In the genomic region with DNA sequence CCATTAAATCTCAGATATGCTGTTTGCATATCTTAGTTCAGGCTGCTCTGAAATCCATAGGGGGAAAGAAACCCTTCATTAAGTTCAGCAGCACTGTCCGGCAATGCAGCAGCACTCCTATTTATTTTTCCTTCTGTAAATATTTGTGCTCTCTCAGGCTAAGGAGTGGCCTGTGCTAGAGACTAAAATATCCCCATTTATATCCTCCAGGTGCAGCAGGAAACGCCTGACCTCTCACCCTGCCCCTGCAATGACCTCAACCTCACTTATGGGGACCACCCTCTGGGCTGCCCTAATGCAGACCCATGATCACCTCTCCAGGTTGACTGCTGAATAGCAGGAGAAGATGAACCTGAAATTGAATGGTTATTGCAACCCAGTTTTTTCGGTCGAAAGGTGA, we compare ENCODE assay signal across 20 cellular contexts.
A peak's percentile ranks its signal among the peaks of the same experiment; 100 is the strongest.
DNase-seq lines count a peak whose midpoint lies in the region; ATAC-seq lines count a peak whose summit lies in the region.
"Had no signal": no experiment of that assay in that cellular context is flagged by ENCODE, and none has a peak within 500 bp of the region (broad histone marks: within the 10 kb centered on the region; RNA-seq: fewer than 3 reads in every experiment).

No MANE protein-coding gene starts in this region.

- peaks cover 5% of the 10 kb centered on the region for H3K9me3 Mint-ChIP-seq in activated T-cell treated with anti-CD3 and anti-CD28 coated beads, Interleukin-2, amount 50 U/mL, for 4 hours

- peak overlapping the region; percentile 5 to 32 for H3K27ac ChIP-seq in mucosa of rectum (ENCODE audit: low read depth in 2 of 2, low read length in 2 of 2)
- H3K27ac ChIP-seq: cardiac muscle cell, foreskin keratinocyte, spleen had no signal

- peak; percentile 46 for DNase-seq in DMS153 treated with DMSO at 0.1 percent for 48 hours (lab: John Stamatoyannopoulos, UW; ENCODE audit: unreplicated experiment)
- DNase-seq in NCI-H146 treated with DMSO at 0.1 percent for 48 hours (lab: John Stamatoyannopoulos, UW; ENCODE audit: unreplicated experiment), result peak; percentile 96
- DNase-seq in SHP77 treated with DMSO at 0.1 percent for 48 hours (lab: John Stamatoyannopoulos, UW), result peak; percentile 95
- no peak for DNase-seq in AG20443 (ENCODE audit: low spot score)
- DNase-seq in activated T-cell treated with anti-CD3 and anti-CD28 coated beads, Interleukin-2, amount 50 U/mL, for 4 hours, result no peak
- DNase-seq in stimulated activated CD4-positive, alpha-beta T cell treated with anti-CD3 and anti-CD28 coated beads, Interleukin-15, amount 100 ng/mL, for 24 hours, result no peak
- no peak for DNase-seq in NCI-H446 (lab: John Stamatoyannopoulos, UW)
- DNase-seq: activated CD4-positive, alpha-beta T cell treated with anti-CD3 and anti-CD28 coated beads, Interleukin-2, amount 50 U/mL, for 4 hours; activated naive CD4-positive, alpha-beta T cell; amniotic stem cell; CD8-positive, alpha-beta memory T cell; foreskin keratinocyte; left cardiac atrium; NCI-H446 treated with DMSO at 0.1 percent for 48 hours; spleen; stimulated activated CD8-positive, alpha-beta memory T cell treated with anti-CD3 and anti-CD28 coated beads, Interleukin-4, amount 100 ng/mL, for 48 hours; substantia nigra had no signal

- no peaks in the 10 kb centered on the region for H3K9me3 ChIP-seq in mucosa of rectum (ENCODE audit: control insufficient read depth in 2 of 2, low read length in 2 of 2)

- no peak for ATAC-seq in activated T-cell treated with anti-CD3 and anti-CD28 coated beads, Interleukin-2, amount 50 U/mL, for 4 hours
- ATAC-seq: foreskin keratinocyte, left cardiac atrium had no signal

- H3K27me3 Mint-ChIP-seq in activated T-cell treated with anti-CD3 and anti-CD28 coated beads, Interleukin-2, amount 50 U/mL, for 4 hours (ENCODE audit: low read depth), result no peaks in the 10 kb centered on the region

- no peak overlapping the region for H3K4me3 ChIP-seq in mucosa of rectum (ENCODE audit: low read length in 2 of 2)
- H3K4me3 ChIP-seq: cardiac muscle cell, spleen had no signal

- no peak overlapping the region for H3K9ac ChIP-seq in mucosa of rectum (ENCODE audit: low read depth in 1 of 2, low read length in 2 of 2)

- H3K36me3 ChIP-seq in mucosa of rectum (ENCODE audit: control insufficient read depth in 2 of 2, insufficient read depth in 2 of 2, low read length in 2 of 2), result no peaks in the 10 kb centered on the region
- H3K36me3 ChIP-seq: cardiac muscle cell, spleen had no signal

- H3K27me3 ChIP-seq in mucosa of rectum (ENCODE audit: control insufficient read depth in 2 of 2, insufficient read depth in 2 of 2, low read length in 2 of 2), result no peaks in the 10 kb centered on the region
- H3K27me3 ChIP-seq: cardiac muscle cell, foreskin keratinocyte, spleen had no signal

- no peaks in the 10 kb centered on the region for H3K4me1 Mint-ChIP-seq in activated T-cell treated with anti-CD3 and anti-CD28 coated beads, Interleukin-2, amount 50 U/mL, for 4 hours (ENCODE audit: low read depth)
- H3K4me1 Mint-ChIP-seq: CD8-positive, alpha-beta memory T cell had no signal

- no peak overlapping the region for H3K4me3 Mint-ChIP-seq in activated T-cell treated with anti-CD3 and anti-CD28 coated beads, Interleukin-2, amount 50 U/mL, for 4 hours
- H3K4me3 Mint-ChIP-seq: CD8-positive, alpha-beta memory T cell; mesothelial cell of epicardium had no signal

- no peaks in the 10 kb centered on the region for H3K36me3 Mint-ChIP-seq in activated T-cell treated with anti-CD3 and anti-CD28 coated beads, Interleukin-2, amount 50 U/mL, for 4 hours (ENCODE audit: insufficient read depth)
- H3K36me3 Mint-ChIP-seq: CD8-positive, alpha-beta memory T cell; mesothelial cell of epicardium had no signal

- H3K4me1 ChIP-seq in mucosa of rectum (ENCODE audit: control insufficient read depth in 2 of 2, insufficient read depth in 2 of 2, low read length in 2 of 2), result peaks cover 0 to 8% of the 10 kb centered on the region in 2 donors
- H3K4me1 ChIP-seq: foreskin keratinocyte, spleen had no signal

Comparison
In these comparisons a context has a peak if more than half of its experiments do, and no peak if none do; other contexts are left out.
1. DNase-seq: peak in DMS153 treated with DMSO at 0.1 percent for 48 hours (single experiment), NCI-H146 treated with DMSO at 0.1 percent for 48 hours (single experiment) and SHP77 treated with DMSO at 0.1 percent for 48 hours (single experiment); none in AG20443 (single experiment), activated T-cell treated with anti-CD3 and anti-CD28 coated beads, Interleukin-2, amount 50 U/mL, for 4 hours (single experiment), stimulated activated CD4-positive, alpha-beta T cell treated with anti-CD3 and anti-CD28 coated beads, Interleukin-15, amount 100 ng/mL, for 24 hours (single experiment) and NCI-H446 (0 of 2).